15 cellular contexts compared by ENCODE assay signal in genomic region chr22:42887523-42888507, GRCh38. TPM values are rescaled to one million over a fixed set of nuclear protein-coding genes. Genes with fewer than 3 reads are reported as not detected.
A peak's percentile ranks its signal among the peaks of the same experiment; 100 is the strongest.
DNase-seq lines count a peak whose midpoint lies in the region; ATAC-seq and TF ChIP-seq lines count a peak whose summit lies in the region.
"Had no signal": no experiment of that assay in that cellular context is flagged by ENCODE, and none has a peak within 500 bp of the region (broad histone marks: within the 10 kb centered on the region; RNA-seq: fewer than 3 reads in every experiment).

No MANE protein-coding gene starts in this region.

- no peaks in the 10 kb centered on the region for H3K27me3 Mint-ChIP-seq in natural killer cell (ENCODE audit: low read depth in 2 of 2)
- H3K27me3 Mint-ChIP-seq in natural killer cell treated with Interleukin-12 subunit alpha and Interleukin-12 subunit beta and Interleukin-15 and Interleukin-18, amount 100 ng/mL, for 72 hours = no peaks in the 10 kb centered on the region
- H3K27me3 Mint-ChIP-seq in central memory CD8-positive, alpha-beta T cell = no peaks in the 10 kb centered on the region

- H3K4me2 ChIP-seq in mesendoderm (ENCODE audit: low read length) = no peak overlapping the region

- no peak overlapping the region for H3K18ac ChIP-seq in mesendoderm (ENCODE audit: low read length)

- DNase-seq in natural killer cell = no peak
- no peak for DNase-seq in natural killer cell treated with Interleukin-12 subunit alpha and Interleukin-12 subunit beta and Interleukin-15 and Interleukin-18, amount 100 ng/mL, for 72 hours (ENCODE audit: low spot score)
- DNase-seq in central memory CD8-positive, alpha-beta T cell (ENCODE audit: low spot score in 2 of 2) = no peak
- peak; percentile 80 for DNase-seq in mucosa of gallbladder (ENCODE audit: low spot score)
- no peak for DNase-seq in mesendoderm
- no peak for DNase-seq in tibial nerve (ENCODE audit: low spot score in 2 of 2)
- no peak for DNase-seq in stimulated activated CD4-positive, alpha-beta T cell treated with anti-CD3 and anti-CD28 coated beads, Interleukin-15, amount 100 ng/mL, for 24 hours
- DNase-seq: BE2C; left cardiac atrium; NCI-H2081; stimulated activated CD4-positive, alpha-beta T cell treated with anti-CD3 and anti-CD28 coated beads, Interleukin-2, amount 100 ng/mL, for 24 hours had no signal

- H3K9me3 ChIP-seq in tibial nerve = no peaks in the 10 kb centered on the region
- H3K9me3 ChIP-seq: BE2C had no signal

- no peak overlapping the region for H3K23ac ChIP-seq in mesendoderm (ENCODE audit: low read length)

- H4K5ac ChIP-seq in mesendoderm (ENCODE audit: low read length) = no peak overlapping the region

- H4K8ac ChIP-seq in mesendoderm (ENCODE audit: low read depth, low read length) = no peak overlapping the region

- no peak for TF ChIP-seq POLR2A in tibial nerve (IDR thresholded peaks at IDR 0.05)

- H3K36me3 ChIP-seq in mesendoderm (ENCODE audit: control insufficient read depth, insufficient read depth, low read length) (peaks cover 18% of the 10 kb centered on the region), tibial nerve (peaks cover 0 to 99% (median 16%) of the 10 kb centered on the region in 3 donors)

- no peak for TF ChIP-seq CTCF in natural killer cell (IDR thresholded peaks at IDR 0.05)
- no peak for TF ChIP-seq CTCF in tibial nerve (IDR thresholded peaks at IDR 0.05)

- no peaks in the 10 kb centered on the region for H3K36me3 Mint-ChIP-seq in natural killer cell
- H3K36me3 Mint-ChIP-seq in natural killer cell treated with Interleukin-12 subunit alpha and Interleukin-12 subunit beta and Interleukin-15 and Interleukin-18, amount 100 ng/mL, for 72 hours = peaks cover 6% of the 10 kb centered on the region
- H3K36me3 Mint-ChIP-seq in central memory CD8-positive, alpha-beta T cell (ENCODE audit: insufficient read depth) = peaks cover 13% of the 10 kb centered on the region

- H3K79me1 ChIP-seq in mesendoderm (ENCODE audit: low read length) = peaks cover 2% of the 10 kb centered on the region

- H3K4me3 ChIP-seq in mesendoderm (ENCODE audit: low read length) = no peak overlapping the region
- H3K4me3 ChIP-seq in tibial nerve = no peak overlapping the region

- H3K27me3 ChIP-seq in mesendoderm (ENCODE audit: insufficient read depth, low read length, poor library complexity) = no peaks in the 10 kb centered on the region
- H3K27me3 ChIP-seq in tibial nerve = no peaks in the 10 kb centered on the region
- H3K27me3 ChIP-seq: BE2C had no signal

- no peak overlapping the region for H2BK5ac ChIP-seq in mesendoderm (ENCODE audit: low read length)

- H3K27ac Mint-ChIP-seq in natural killer cell = peak overlapping the region; percentile 36 to 76
- H3K27ac Mint-ChIP-seq in natural killer cell treated with Interleukin-12 subunit alpha and Interleukin-12 subunit beta and Interleukin-15 and Interleukin-18, amount 100 ng/mL, for 72 hours = peak overlapping the region in 1 of 2 donors; percentile 31
- peak overlapping the region; percentile 86 for H3K27ac Mint-ChIP-seq in central memory CD8-positive, alpha-beta T cell (ENCODE audit: low read depth)

- H3K27ac ChIP-seq in mesendoderm (ENCODE audit: low read depth, low read length) (no peak overlapping the region), tibial nerve (no peak overlapping the region)

- H3K9ac ChIP-seq in mesendoderm (ENCODE audit: low read length) = no peak overlapping the region

- WGBS in mesendoderm (ENCODE audit: extremely low coverage, insufficient coverage, low lambda C conversion rate) = no CpG with 5 or more reads among the region's 14 CpGs
- WGBS in tibial nerve, 2 donors = 80 to 87% methylated on average over 14 of the region's 14 CpGs

- intact Hi-C loops in natural killer cell (cut with micrococcal nuclease) = no loop called here

- H3K79me2 ChIP-seq in mesendoderm (ENCODE audit: control insufficient read depth, insufficient read depth, low read length) = no peaks in the 10 kb centered on the region

- H3K9me3 Mint-ChIP-seq in natural killer cell = no peaks in the 10 kb centered on the region
- H3K9me3 Mint-ChIP-seq in natural killer cell treated with Interleukin-12 subunit alpha and Interleukin-12 subunit beta and Interleukin-15 and Interleukin-18, amount 100 ng/mL, for 72 hours = no peaks in the 10 kb centered on the region
- no peaks in the 10 kb centered on the region for H3K9me3 Mint-ChIP-seq in central memory CD8-positive, alpha-beta T cell
- H3K9me3 Mint-ChIP-seq: activated T-helper 1 cell treated with anti-CD3 and anti-CD28 coated beads, Interleukin-12 subunit alpha, Interleukin-12 subunit beta, Interleukin-2, Interleukin-4 antibody, amounts not matched to agents 30 ng/mL and 10 ng/mL and 1 ng/mL, durations not matched to agents 14 hours and 24 hours and 36 hours had no signal

- peaks cover 37 to 48% of the 10 kb centered on the region in 2 donors for H3K4me1 Mint-ChIP-seq in natural killer cell
- peaks cover 28 to 43% of the 10 kb centered on the region in 2 donors for H3K4me1 Mint-ChIP-seq in natural killer cell treated with Interleukin-12 subunit alpha and Interleukin-12 subunit beta and Interleukin-15 and Interleukin-18, amount 100 ng/mL, for 72 hours (ENCODE audit: low read depth in 2 of 2)
- H3K4me1 Mint-ChIP-seq in central memory CD8-positive, alpha-beta T cell = peaks cover 30% of the 10 kb centered on the region

- no peak overlapping the region for H2BK15ac ChIP-seq in mesendoderm (replicated peaks; ENCODE audit: low read depth)

- no peak overlapping the region for H3K56ac ChIP-seq in mesendoderm (ENCODE audit: low read length)

- H3K4me1 ChIP-seq in mesendoderm (ENCODE audit: control insufficient read depth, low read depth, low read length) = peaks cover 11% of the 10 kb centered on the region
- H3K4me1 ChIP-seq in tibial nerve = peaks cover 0 to 11% (median 7%) of the 10 kb centered on the region in 4 donors
- H3K4me1 ChIP-seq: BE2C had no signal

- no peak overlapping the region for H2BK120ac ChIP-seq in mesendoderm (ENCODE audit: low read depth, low read length)

- TF ChIP-seq EP300 in tibial nerve (IDR thresholded peaks at IDR 0.05) = no peak

- H3K4me3 Mint-ChIP-seq in natural killer cell = peak overlapping the region; percentile 7
- H3K4me3 Mint-ChIP-seq in natural killer cell treated with Interleukin-12 subunit alpha and Interleukin-12 subunit beta and Interleukin-15 and Interleukin-18, amount 100 ng/mL, for 72 hours = no peak overlapping the region
- H3K4me3 Mint-ChIP-seq in central memory CD8-positive, alpha-beta T cell = no peak overlapping the region
- H3K4me3 Mint-ChIP-seq: activated T-helper 1 cell treated with anti-CD3 and anti-CD28 coated beads, Interleukin-12 subunit alpha, Interleukin-12 subunit beta, Interleukin-2, Interleukin-4 antibody, amounts not matched to agents 30 ng/mL and 10 ng/mL and 1 ng/mL, durations not matched to agents 14 hours and 24 hours and 36 hours had no signal

- no peak overlapping the region for H3K4ac ChIP-seq in mesendoderm (ENCODE audit: low read depth, low read length)

- ATAC-seq in natural killer cell (no peak), GM19467 (IDR thresholded peaks at IDR 0.05; ENCODE audit: unreplicated experiment) (no peak)
- no peak for ATAC-seq in natural killer cell treated with Interleukin-12 subunit alpha and Interleukin-12 subunit beta and Interleukin-15 and Interleukin-18, amount 100 ng/mL, for 72 hours
- no peak for ATAC-seq in central memory CD8-positive, alpha-beta T cell (replicated peaks; ENCODE audit: extremely low read depth, poor library complexity, severe bottlenecking)
- ATAC-seq: activated CD4-positive, CD25-positive, alpha-beta regulatory T cell treated with anti-CD3 and anti-CD28 coated beads, Interleukin-2, amount 50 U/mL, for 24 hours; left cardiac atrium; SK-N-SH treated with all-trans-retinoic acid at 6 μM for 48 hours had no signal

- H2AK5ac ChIP-seq in mesendoderm (ENCODE audit: low read length) = no peak overlapping the region

RNA-seq across cellular contexts. Expression of gene ARFGAP3, which starts 30.7 kb away (rescaled TPM):
- total RNA-seq in natural killer cell = 10 to 100 TPM; 46.3 to 58.0 (median 53.8) TPM
- 10 to 100 TPM; 28.3 to 50.4 TPM for total RNA-seq in natural killer cell treated with Interleukin-12 subunit alpha and Interleukin-12 subunit beta and Interleukin-15 and Interleukin-18, amount 100 ng/mL, for 72 hours
- total RNA-seq in mucosa of gallbladder = 49.8 TPM
- polyA plus RNA-seq in mesendoderm (2013, experiment 1 of 2) = 8.0 TPM
- polyA plus RNA-seq in mesendoderm (2013, experiment 2 of 2) = 8.5 TPM
- total RNA-seq in tibial nerve = 10 to 100 TPM; 36.9 to 78.6 (median 52.0) TPM
